In the genomic region with DNA sequence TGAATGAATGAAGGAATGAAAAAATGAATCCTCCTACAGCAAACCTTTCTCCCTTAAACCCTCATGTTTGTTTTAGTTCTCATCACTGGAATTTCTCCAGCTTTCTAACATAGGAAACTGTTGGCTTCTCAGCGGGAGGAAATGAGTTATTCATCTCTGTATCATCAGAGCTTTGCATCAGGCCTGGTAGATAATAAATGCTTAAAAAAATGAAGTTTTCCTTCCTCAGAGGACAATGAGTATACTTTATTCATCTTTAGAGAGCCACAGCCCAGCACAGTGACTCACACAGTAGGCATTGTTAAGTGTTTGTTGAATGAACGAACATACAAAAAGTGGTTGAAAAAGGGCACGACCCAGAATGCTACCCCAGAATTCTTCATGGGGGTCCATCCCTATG, we compare ENCODE assay signal across 15 cellular contexts.
A peak's percentile ranks its signal among the peaks of the same experiment; 100 is the strongest.
DNase-seq lines count a peak whose midpoint lies in the region; ATAC-seq and TF ChIP-seq lines count a peak whose summit lies in the region.
"Had no signal": no experiment of that assay in that cellular context is flagged by ENCODE, and none has a peak within 500 bp of the region (broad histone marks: within the 10 kb centered on the region; RNA-seq: fewer than 3 reads in every experiment).

No MANE protein-coding gene starts in this region.

- WGBS in right cardiac atrium: 66% methylated on average over 3 of the region's 3 CpGs

- H3K9me3 ChIP-seq in A673 (ENCODE audit: low read depth, low read length, poor library complexity, severe bottlenecking) (no peaks in the 10 kb centered on the region), right cardiac atrium (ENCODE audit: control insufficient read depth, low read length) (no peaks in the 10 kb centered on the region)
- H3K9me3 ChIP-seq: colonic mucosa, heart right ventricle had no signal

- no peak for TF ChIP-seq CTCF in A673 (conservative IDR thresholded peaks at IDR 0.05; ENCODE audit: low read depth, low read length)

- H3K27ac ChIP-seq in A673 (ENCODE audit: low read depth, low read length, poor library complexity, severe bottlenecking): no peak overlapping the region
- no peak overlapping the region for H3K27ac ChIP-seq in right cardiac atrium (ENCODE audit: low read length)
- H3K27ac ChIP-seq: colonic mucosa, heart right ventricle had no signal

- H3K36me3 ChIP-seq in A673 (ENCODE audit: insufficient read depth, low read length, poor library complexity, severe bottlenecking): no peaks in the 10 kb centered on the region
- H3K36me3 ChIP-seq: colonic mucosa, heart right ventricle had no signal

- DNase-seq in A673 (ENCODE audit: low spot score) (peak; percentile 88), HS-5 (ENCODE audit: low read depth) (peak; percentile 88), astrocyte of the hippocampus (ENCODE audit: low read depth, low spot score) (peak; percentile 58), glomerular visceral epithelial cell (ENCODE audit: extremely low spot score) (peak; percentile 39), right cardiac atrium (no peak)
- no peak for DNase-seq in activated CD4-positive, alpha-beta T cell treated with anti-CD3 and anti-CD28 coated beads, Interleukin-2, amount 50 U/mL, for 1 hour
- DNase-seq: activated CD4-positive, alpha-beta T cell treated with anti-CD3 and anti-CD28 coated beads for 1 hour; colonic mucosa; heart right ventricle; mesendoderm; MV-4-11; NCI-H748 treated with DMSO at 0.1 percent for 48 hours; trophoblast cell had no signal

- H3K27me3 ChIP-seq in A673 (replicated peaks; ENCODE audit: insufficient read depth, low read depth, low read length, poor library complexity) (no peaks in the 10 kb centered on the region), right cardiac atrium (ENCODE audit: control insufficient read depth, insufficient read depth) (no peaks in the 10 kb centered on the region)
- H3K27me3 ChIP-seq: colonic mucosa, heart right ventricle had no signal

- CTCF ChIA-PET in A673 (lab: Charles Lee): interaction anchor here (1.2 kb wide), 1 partner anchor 51 kb away, joined by 4 read pairs; no protein-coding TSS in a partner anchor

- H3K4me3 ChIP-seq in A673 (ENCODE audit: low read depth, low read length, poor library complexity, severe bottlenecking) (no peak overlapping the region), right cardiac atrium (ENCODE audit: low read length) (no peak overlapping the region)
- H3K4me3 ChIP-seq: colonic mucosa, heart right ventricle had no signal

- H3K4me1 ChIP-seq in A673 (ENCODE audit: insufficient read depth, low read length, poor library complexity, severe bottlenecking): peaks cover 10% of the 10 kb centered on the region
- H3K4me1 ChIP-seq in right cardiac atrium (ENCODE audit: control insufficient read depth, insufficient read depth, low read length): peaks cover 18% of the 10 kb centered on the region

- no TSS peak for BruUV-seq in A673 (replicated peaks; lab: Mats Ljungman, UMichigan)

- intact Hi-C loops in A673 (cut with micrococcal nuclease; ENCODE audit: unreplicated experiment): no loop called here
- intact Hi-C loops in right cardiac atrium (cut with DNase I): no loop called here

- ATAC-seq in GM19467 (IDR thresholded peaks at IDR 0.05; ENCODE audit: unreplicated experiment): no peak
- no peak for ATAC-seq in GM21723 (IDR thresholded peaks at IDR 0.05; ENCODE audit: unreplicated experiment)
- ATAC-seq in right cardiac atrium: no peak
- ATAC-seq: heart right ventricle had no signal

- POLR2A ChIA-PET in A673 (lab: Charles Lee; ENCODE audit: low non-redundant PET): no interaction called here

Comparison
In these comparisons a context has a peak if more than half of its experiments do, and no peak if none do; other contexts are left out.
1. DNase-seq: peak in A673 (single experiment), HS-5 (single experiment), astrocyte of the hippocampus (single experiment) and glomerular visceral epithelial cell (single experiment); none in activated CD4-positive, alpha-beta T cell treated with anti-CD3 and anti-CD28 coated beads, Interleukin-2, amount 50 U/mL, for 1 hour (single experiment) and right cardiac atrium (0 of 3).